ENCODE assay signal across 1 cellular context in the genomic region with DNA sequence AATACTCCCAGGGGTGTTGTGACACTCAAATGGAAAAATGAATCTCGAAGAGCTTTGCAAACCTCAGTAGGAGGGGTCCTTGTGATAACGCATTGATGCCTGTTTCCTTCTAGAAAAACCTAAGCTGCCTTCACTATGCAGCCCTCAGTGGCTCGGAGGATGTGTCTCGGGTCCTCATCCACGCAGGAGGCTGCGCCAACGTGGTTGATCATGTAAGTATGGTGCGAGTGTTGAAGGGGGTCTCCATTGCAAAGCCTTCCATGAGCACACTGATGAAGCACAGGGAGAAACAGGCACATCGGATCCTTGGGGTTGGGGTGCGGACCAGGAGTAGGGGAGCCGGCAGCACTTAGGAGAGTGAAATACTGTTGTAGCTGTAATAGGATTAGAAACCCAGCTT.
TF ChIP-seq lines count a peak whose summit lies in the region.

No MANE protein-coding gene starts in this region.

TF ChIP-seq in H1, 55 proteins besides CTCF, POLR2A, EP300 and RAD21:
- TF ChIP-seq GTF2F1 (IDR thresholded peaks at IDR 0.05; ENCODE audit: borderline replicate concordance, low read depth, low read length) (no peak), HDAC2 (IDR thresholded peaks at IDR 0.05; ENCODE audit: borderline replicate concordance in 1 of 2, low read depth in 2 of 2, low read length in 2 of 2) (no peak), POU5F1 (IDR thresholded peaks at IDR 0.05; ENCODE audit: low read depth, low read length) (no peak), RBBP5 (IDR thresholded peaks at IDR 0.05; ENCODE audit: borderline replicate concordance, low read depth, low read length) (no peak), SP4 (IDR thresholded peaks at IDR 0.05; ENCODE audit: low read length) (no peak), TAF1 (IDR thresholded peaks at IDR 0.05; ENCODE audit: low read depth, low read length) (no peak), CTBP2 (IDR thresholded peaks at IDR 0.05; ENCODE audit: borderline replicate concordance, insufficient read depth, insufficient read length, low read length) (no peak), CBX5 (IDR thresholded peaks at IDR 0.05; ENCODE audit: low read depth, low read length) (no peak), EGR1 (IDR thresholded peaks at IDR 0.05; ENCODE audit: borderline replicate concordance, low read depth, low read length) (no peak), CBX8 (IDR thresholded peaks at IDR 0.05; ENCODE audit: borderline replicate concordance, low read depth, low read length) (no peak), MAFK (IDR thresholded peaks at IDR 0.05; ENCODE audit: low read depth, low read length) (no peak), E2F6 (IDR thresholded peaks at IDR 0.05) (no peak), TEAD4 (IDR thresholded peaks at IDR 0.05; ENCODE audit: low read depth, low read length) (no peak), POLR2AphosphoS5 (IDR thresholded peaks at IDR 0.05; ENCODE audit: low read depth, low read length) (no peak), BRCA1 (IDR thresholded peaks at IDR 0.05; ENCODE audit: low read depth, low read length) (no peak), RXRA (IDR thresholded peaks at IDR 0.05; ENCODE audit: insufficient read depth, low read depth, low read length) (no peak), CHD1 (IDR thresholded peaks at IDR 0.05; ENCODE audit: low read depth, low read length) (no peak)
- TF ChIP-seq, protein P1, sequence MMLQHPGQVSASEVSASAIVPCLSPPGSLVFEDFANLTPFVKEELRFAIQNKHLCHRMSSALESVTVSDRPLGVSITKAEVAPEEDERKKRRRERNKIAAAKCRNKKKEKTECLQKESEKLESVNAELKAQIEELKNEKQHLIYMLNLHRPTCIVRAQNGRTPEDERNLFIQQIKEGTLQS (IDR thresholded peaks at IDR 0.05; ENCODE audit: insufficient read depth, low read depth, low read length) = no peak
